ENCODE assay signal across 10 cellular contexts in genomic region chr16:28084209-28084608, GRCh38. TPM values are rescaled to one million over a fixed set of nuclear protein-coding genes. Genes with fewer than 3 reads are reported as not detected.
"Had no signal": no experiment of that assay in that cellular context is flagged by ENCODE, and none has a peak within 500 bp of the region (broad histone marks: within the 10 kb centered on the region; RNA-seq: fewer than 3 reads in every experiment).

No MANE protein-coding gene starts in this region.

- H3K9me3 Mint-ChIP-seq: GM23338, H9, HFFc6 had no signal

- ATAC-seq: GM23338 had no signal

- FAIRE-seq: H1, H54 had no signal

- H2AFZ ChIP-seq: GM23338 had no signal

- H3K27ac ChIP-seq: HL-60 had no signal

- DNase-seq: H9, HCEC 1CT, HFFc6, IMR-90, KBM-7 had no signal

- H3K4me1 Mint-ChIP-seq: GM23338 had no signal

- H3K4me3 ChIP-seq: GM23338 had no signal

- H3K4me2 ChIP-seq: GM23338 had no signal

- H3K4me3 Mint-ChIP-seq: GM23338, H9, HFFc6 had no signal

- H3K27ac Mint-ChIP-seq: GM23338, H9, HFFc6 had no signal

RNA-seq across cellular contexts. Expression of gene GSG1L, which starts 20.7 kb away (rescaled TPM):
- total RNA-seq: HFFc6, HT1080, IMR-90 had no signal
- polyA plus RNA-seq: IMR-90 had no signal
